Comparison of ENCODE assay signal across 10 cellular contexts in genomic region chrX:119234931-119235555, GRCh38. TPM values are rescaled to one million over a fixed set of nuclear protein-coding genes. Genes with fewer than 3 reads are reported as not detected.
DNase-seq lines count a peak whose midpoint lies in the region; TF ChIP-seq lines count a peak whose summit lies in the region.
"Had no signal": no experiment of that assay in that cellular context is flagged by ENCODE, and none has a peak within 500 bp of the region (broad histone marks: within the 10 kb centered on the region; RNA-seq: fewer than 3 reads in every experiment).

No MANE protein-coding gene starts in this region.

- H3K27ac Mint-ChIP-seq in osteocyte (ENCODE audit: unreplicated experiment) = no peak overlapping the region

- peaks cover 17% of the 10 kb centered on the region for H3K4me1 ChIP-seq in DOHH2 (ENCODE audit: control insufficient read depth, low read length)
- H3K4me1 ChIP-seq: testis had no signal

- peaks cover 13% of the 10 kb centered on the region for H3K4me1 Mint-ChIP-seq in osteocyte (ENCODE audit: unreplicated experiment)

- no peak for TF ChIP-seq CTCF in DOHH2 (IDR thresholded peaks at IDR 0.05; ENCODE audit: low read depth, low read length, poor library complexity, severe bottlenecking)
- TF ChIP-seq CTCF in osteocyte (IDR thresholded peaks at IDR 0.05) = no peak

- no peaks in the 10 kb centered on the region for H3K9me2 ChIP-seq in DOHH2 (replicated peaks; ENCODE audit: control insufficient read depth, low read length)

- no peaks in the 10 kb centered on the region for H3K36me3 Mint-ChIP-seq in osteocyte (ENCODE audit: unreplicated experiment)

- no peak overlapping the region for H3K4me3 ChIP-seq in DOHH2 (ENCODE audit: low read length)

- H3F3A ChIP-seq in DOHH2 (ENCODE audit: control insufficient read depth, insufficient read depth) = no peaks in the 10 kb centered on the region

- peaks cover 33% of the 10 kb centered on the region for H3K79me2 ChIP-seq in DOHH2 (ENCODE audit: control insufficient read depth, low read length)

- peaks cover 11% of the 10 kb centered on the region for H3K27me3 ChIP-seq in DOHH2 (ENCODE audit: control insufficient read depth, low read length)
- H3K27me3 ChIP-seq: testis had no signal

- H3K36me3 ChIP-seq in DOHH2 (ENCODE audit: control insufficient read depth, low read length) = peaks cover 3% of the 10 kb centered on the region; the same call in 1 of the 2 replicates

- DNase-seq in RPMI7951 (ENCODE audit: low read depth) = peak; percentile 37
- peak; percentile 42 for DNase-seq in fibroblast of gingiva (ENCODE audit: low read depth)
- DNase-seq in osteocyte (ENCODE audit: extremely low spot score, unreplicated experiment) = no peak
- no peak for DNase-seq in effector CD8-positive, alpha-beta T cell (lab: John Stamatoyannopoulos, UW)
- no peak for DNase-seq in SW480 (ENCODE audit: low spot score)
- DNase-seq in NCI-H187 (lab: John Stamatoyannopoulos, UW) = no peak
- DNase-seq in HUDEP-2 (lab: John Stamatoyannopoulos, UW; ENCODE audit: unreplicated experiment in 76 of 76) = no peak
- DNase-seq: NCI-H1436, testis had no signal

- peak overlapping the region; percentile 83 for H3K4me3 Mint-ChIP-seq in osteocyte (ENCODE audit: unreplicated experiment)

- peak overlapping the region; percentile 79; the same call in 1 of the 2 replicates for H3K4me2 ChIP-seq in DOHH2 (ENCODE audit: low read length)

- H3K9me3 ChIP-seq in DOHH2 (ENCODE audit: control insufficient read depth, insufficient read depth, low read length) = no peaks in the 10 kb centered on the region
- H3K9me3 ChIP-seq: testis had no signal

- H4K20me1 ChIP-seq in DOHH2 (ENCODE audit: control insufficient read depth, insufficient read depth, low read depth, low read length) = peaks cover 4% of the 10 kb centered on the region; the same call in 1 of the 2 replicates

- no peak overlapping the region for H3K27ac ChIP-seq in DOHH2 (ENCODE audit: low read depth, low read length)

- no peaks in the 10 kb centered on the region for H3K27me3 Mint-ChIP-seq in osteocyte (ENCODE audit: unreplicated experiment)

- peaks cover 6% of the 10 kb centered on the region for H3K9me3 Mint-ChIP-seq in osteocyte (ENCODE audit: unreplicated experiment)

RNA-seq across cellular contexts. Expression of gene PGRMC1, which starts 1.0 kb away (rescaled TPM):
- total RNA-seq in RPMI7951 (2014; rRNA removed; shearing (Covaris generic)) = 189 and 192 TPM in 2 replicates
- 61.9 and 66.9 TPM in 2 replicates for total RNA-seq in osteocyte

Comparison
In these comparisons a context has a peak if more than half of its experiments do, and no peak if none do; other contexts are left out.
1. DNase-seq: peak in RPMI7951 (single experiment) and fibroblast of gingiva (single experiment); none in osteocyte (single experiment), effector CD8-positive, alpha-beta T cell (single experiment), SW480 (single experiment), NCI-H187 (0 of 2) and HUDEP-2 (0 of 76).